ENCODE assay signal across 1 cellular context in the genomic region with DNA sequence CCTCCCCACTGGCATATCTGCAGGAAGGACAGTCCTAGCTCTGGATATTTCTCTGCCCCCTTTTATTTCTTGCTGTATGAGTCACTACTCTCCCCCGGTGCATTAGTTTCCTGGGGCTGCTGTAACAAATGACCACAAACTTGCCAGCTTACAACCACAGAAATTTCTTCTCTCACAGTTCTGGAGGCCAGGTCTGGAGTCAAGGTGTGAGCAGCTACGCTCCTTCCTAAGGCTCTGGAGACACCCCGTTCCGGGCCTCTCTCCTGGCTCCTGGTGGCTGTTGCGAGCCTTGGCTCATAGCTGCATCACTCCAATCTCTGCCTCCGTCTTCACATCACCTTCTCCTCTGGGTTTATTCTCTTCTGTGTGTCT.
TF ChIP-seq lines count a peak whose summit lies in the region.

No MANE protein-coding gene starts in this region.

TF ChIP-seq in GM12878, 131 proteins besides CTCF, POLR2A, EP300 and RAD21:
- TF ChIP-seq, protein P1, sequence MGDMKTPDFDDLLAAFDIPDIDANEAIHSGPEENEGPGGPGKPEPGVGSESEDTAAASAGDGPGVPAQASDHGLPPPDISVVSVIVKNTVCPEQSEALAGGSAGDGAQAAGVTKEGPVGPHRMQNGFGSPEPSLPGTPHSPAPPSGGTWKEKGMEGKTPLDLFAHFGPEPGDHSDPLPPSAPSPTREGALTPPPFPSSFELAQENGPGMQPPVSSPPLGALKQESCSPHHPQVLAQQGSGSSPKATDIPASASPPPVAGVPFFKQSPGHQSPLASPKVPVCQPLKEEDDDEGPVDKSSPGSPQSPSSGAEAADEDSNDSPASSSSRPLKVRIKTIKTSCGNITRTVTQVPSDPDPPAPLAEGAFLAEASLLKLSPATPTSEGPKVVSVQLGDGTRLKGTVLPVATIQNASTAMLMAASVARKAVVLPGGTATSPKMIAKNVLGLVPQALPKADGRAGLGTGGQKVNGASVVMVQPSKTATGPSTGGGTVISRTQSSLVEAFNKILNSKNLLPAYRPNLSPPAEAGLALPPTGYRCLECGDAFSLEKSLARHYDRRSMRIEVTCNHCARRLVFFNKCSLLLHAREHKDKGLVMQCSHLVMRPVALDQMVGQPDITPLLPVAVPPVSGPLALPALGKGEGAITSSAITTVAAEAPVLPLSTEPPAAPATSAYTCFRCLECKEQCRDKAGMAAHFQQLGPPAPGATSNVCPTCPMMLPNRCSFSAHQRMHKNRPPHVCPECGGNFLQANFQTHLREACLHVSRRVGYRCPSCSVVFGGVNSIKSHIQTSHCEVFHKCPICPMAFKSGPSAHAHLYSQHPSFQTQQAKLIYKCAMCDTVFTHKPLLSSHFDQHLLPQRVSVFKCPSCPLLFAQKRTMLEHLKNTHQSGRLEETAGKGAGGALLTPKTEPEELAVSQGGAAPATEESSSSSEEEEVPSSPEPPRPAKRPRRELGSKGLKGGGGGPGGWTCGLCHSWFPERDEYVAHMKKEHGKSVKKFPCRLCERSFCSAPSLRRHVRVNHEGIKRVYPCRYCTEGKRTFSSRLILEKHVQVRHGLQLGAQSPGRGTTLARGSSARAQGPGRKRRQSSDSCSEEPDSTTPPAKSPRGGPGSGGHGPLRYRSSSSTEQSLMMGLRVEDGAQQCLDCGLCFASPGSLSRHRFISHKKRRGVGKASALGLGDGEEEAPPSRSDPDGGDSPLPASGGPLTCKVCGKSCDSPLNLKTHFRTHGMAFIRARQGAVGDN (IDR thresholded peaks at IDR 0.05): no peak
- TF ChIP-seq POLR2AphosphoS5 (IDR thresholded peaks at IDR 0.05; ENCODE audit: low read length) (no peak), ASH2L (IDR thresholded peaks at IDR 0.05; ENCODE audit: borderline replicate concordance, low read depth) (no peak), SP1 (IDR thresholded peaks at IDR 0.05; ENCODE audit: low read depth, low read length) (no peak), ZNF274 (IDR thresholded peaks at IDR 0.05; ENCODE audit: insufficient read depth, insufficient read length) (no peak), PML (IDR thresholded peaks at IDR 0.05; ENCODE audit: low read length) (no peak), MEF2B (IDR thresholded peaks at IDR 0.05; ENCODE audit: partially characterized antibody, poor library complexity, severe bottlenecking) (no peak), IRF4 (IDR thresholded peaks at IDR 0.05; ENCODE audit: low read depth, low read length) (no peak), LARP7 (IDR thresholded peaks at IDR 0.05) (no peak), MTA2 (IDR thresholded peaks at IDR 0.05; ENCODE audit: low read depth) (no peak), ZZZ3 (IDR thresholded peaks at IDR 0.05; ENCODE audit: control insufficient read depth, insufficient read length, low read depth) (no peak), ZNF217 (IDR thresholded peaks at IDR 0.05) (no peak)
- TF ChIP-seq, protein P2, sequence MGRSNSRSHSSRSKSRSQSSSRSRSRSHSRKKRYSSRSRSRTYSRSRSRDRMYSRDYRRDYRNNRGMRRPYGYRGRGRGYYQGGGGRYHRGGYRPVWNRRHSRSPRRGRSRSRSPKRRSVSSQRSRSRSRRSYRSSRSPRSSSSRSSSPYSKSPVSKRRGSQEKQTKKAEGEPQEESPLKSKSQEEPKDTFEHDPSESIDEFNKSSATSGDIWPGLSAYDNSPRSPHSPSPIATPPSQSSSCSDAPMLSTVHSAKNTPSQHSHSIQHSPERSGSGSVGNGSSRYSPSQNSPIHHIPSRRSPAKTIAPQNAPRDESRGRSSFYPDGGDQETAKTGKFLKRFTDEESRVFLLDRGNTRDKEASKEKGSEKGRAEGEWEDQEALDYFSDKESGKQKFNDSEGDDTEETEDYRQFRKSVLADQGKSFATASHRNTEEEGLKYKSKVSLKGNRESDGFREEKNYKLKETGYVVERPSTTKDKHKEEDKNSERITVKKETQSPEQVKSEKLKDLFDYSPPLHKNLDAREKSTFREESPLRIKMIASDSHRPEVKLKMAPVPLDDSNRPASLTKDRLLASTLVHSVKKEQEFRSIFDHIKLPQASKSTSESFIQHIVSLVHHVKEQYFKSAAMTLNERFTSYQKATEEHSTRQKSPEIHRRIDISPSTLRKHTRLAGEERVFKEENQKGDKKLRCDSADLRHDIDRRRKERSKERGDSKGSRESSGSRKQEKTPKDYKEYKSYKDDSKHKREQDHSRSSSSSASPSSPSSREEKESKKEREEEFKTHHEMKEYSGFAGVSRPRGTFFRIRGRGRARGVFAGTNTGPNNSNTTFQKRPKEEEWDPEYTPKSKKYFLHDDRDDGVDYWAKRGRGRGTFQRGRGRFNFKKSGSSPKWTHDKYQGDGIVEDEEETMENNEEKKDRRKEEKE (IDR thresholded peaks at IDR 0.05): no peak
- TF ChIP-seq, protein P3, sequence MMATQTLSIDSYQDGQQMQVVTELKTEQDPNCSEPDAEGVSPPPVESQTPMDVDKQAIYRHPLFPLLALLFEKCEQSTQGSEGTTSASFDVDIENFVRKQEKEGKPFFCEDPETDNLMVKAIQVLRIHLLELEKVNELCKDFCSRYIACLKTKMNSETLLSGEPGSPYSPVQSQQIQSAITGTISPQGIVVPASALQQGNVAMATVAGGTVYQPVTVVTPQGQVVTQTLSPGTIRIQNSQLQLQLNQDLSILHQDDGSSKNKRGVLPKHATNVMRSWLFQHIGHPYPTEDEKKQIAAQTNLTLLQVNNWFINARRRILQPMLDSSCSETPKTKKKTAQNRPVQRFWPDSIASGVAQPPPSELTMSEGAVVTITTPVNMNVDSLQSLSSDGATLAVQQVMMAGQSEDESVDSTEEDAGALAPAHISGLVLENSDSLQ (IDR thresholded peaks at IDR 0.05): no peak
- TF ChIP-seq, protein P4, sequence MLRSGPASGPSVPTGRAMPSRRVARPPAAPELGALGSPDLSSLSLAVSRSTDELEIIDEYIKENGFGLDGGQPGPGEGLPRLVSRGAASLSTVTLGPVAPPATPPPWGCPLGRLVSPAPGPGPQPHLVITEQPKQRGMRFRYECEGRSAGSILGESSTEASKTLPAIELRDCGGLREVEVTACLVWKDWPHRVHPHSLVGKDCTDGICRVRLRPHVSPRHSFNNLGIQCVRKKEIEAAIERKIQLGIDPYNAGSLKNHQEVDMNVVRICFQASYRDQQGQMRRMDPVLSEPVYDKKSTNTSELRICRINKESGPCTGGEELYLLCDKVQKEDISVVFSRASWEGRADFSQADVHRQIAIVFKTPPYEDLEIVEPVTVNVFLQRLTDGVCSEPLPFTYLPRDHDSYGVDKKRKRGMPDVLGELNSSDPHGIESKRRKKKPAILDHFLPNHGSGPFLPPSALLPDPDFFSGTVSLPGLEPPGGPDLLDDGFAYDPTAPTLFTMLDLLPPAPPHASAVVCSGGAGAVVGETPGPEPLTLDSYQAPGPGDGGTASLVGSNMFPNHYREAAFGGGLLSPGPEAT (IDR thresholded peaks at IDR 0.05; ENCODE audit: low read depth): no peak
- TF ChIP-seq, protein P5, sequence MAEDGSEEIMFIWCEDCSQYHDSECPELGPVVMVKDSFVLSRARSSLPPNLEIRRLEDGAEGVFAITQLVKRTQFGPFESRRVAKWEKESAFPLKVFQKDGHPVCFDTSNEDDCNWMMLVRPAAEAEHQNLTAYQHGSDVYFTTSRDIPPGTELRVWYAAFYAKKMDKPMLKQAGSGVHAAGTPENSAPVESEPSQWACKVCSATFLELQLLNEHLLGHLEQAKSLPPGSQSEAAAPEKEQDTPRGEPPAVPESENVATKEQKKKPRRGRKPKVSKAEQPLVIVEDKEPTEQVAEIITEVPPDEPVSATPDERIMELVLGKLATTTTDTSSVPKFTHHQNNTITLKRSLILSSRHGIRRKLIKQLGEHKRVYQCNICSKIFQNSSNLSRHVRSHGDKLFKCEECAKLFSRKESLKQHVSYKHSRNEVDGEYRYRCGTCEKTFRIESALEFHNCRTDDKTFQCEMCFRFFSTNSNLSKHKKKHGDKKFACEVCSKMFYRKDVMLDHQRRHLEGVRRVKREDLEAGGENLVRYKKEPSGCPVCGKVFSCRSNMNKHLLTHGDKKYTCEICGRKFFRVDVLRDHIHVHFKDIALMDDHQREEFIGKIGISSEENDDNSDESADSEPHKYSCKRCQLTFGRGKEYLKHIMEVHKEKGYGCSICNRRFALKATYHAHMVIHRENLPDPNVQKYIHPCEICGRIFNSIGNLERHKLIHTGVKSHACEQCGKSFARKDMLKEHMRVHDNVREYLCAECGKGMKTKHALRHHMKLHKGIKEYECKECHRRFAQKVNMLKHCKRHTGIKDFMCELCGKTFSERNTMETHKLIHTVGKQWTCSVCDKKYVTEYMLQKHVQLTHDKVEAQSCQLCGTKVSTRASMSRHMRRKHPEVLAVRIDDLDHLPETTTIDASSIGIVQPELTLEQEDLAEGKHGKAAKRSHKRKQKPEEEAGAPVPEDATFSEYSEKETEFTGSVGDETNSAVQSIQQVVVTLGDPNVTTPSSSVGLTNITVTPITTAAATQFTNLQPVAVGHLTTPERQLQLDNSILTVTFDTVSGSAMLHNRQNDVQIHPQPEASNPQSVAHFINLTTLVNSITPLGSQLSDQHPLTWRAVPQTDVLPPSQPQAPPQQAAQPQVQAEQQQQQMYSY (CRISPR knock-in tag; IDR thresholded peaks at IDR 0.05): no peak
